In genomic region chr20:57465943-57466342, GRCh38 we compare ENCODE assay signal across 21 cellular contexts. TPM values are rescaled to one million over a fixed set of nuclear protein-coding genes. Genes with fewer than 3 reads are reported as not detected.
A peak's percentile ranks its signal among the peaks of the same experiment; 100 is the strongest.
DNase-seq lines count a peak whose midpoint lies in the region; ATAC-seq, FAIRE-seq and TF ChIP-seq lines count a peak whose summit lies in the region.
"Had no signal": no experiment of that assay in that cellular context is flagged by ENCODE, and none has a peak within 500 bp of the region (broad histone marks: within the 10 kb centered on the region; RNA-seq: fewer than 3 reads in every experiment).

No MANE protein-coding gene starts in this region.

- no peak overlapping the region for H3K27ac ChIP-seq in brain microvascular endothelial cell
- no peak overlapping the region for H3K27ac ChIP-seq in trophoblast cell (ENCODE audit: low read depth, low read length)
- no peak overlapping the region for H3K27ac ChIP-seq in heart left ventricle
- H3K27ac ChIP-seq: adrenal gland, SK-N-MC, testis had no signal

- TF ChIP-seq CTCF in GM10266 (IDR thresholded peaks at IDR 0.05; ENCODE audit: control insufficient read depth, insufficient read depth, low read depth, missing control alignments) (peak; percentile 36), brain microvascular endothelial cell (IDR thresholded peaks at IDR 0.05; ENCODE audit: low read depth, low read length, missing control alignments) (peak; percentile 22), heart left ventricle (IDR thresholded peaks at IDR 0.05) (peak in 2 of 12 donors; percentile 8 to 12)

- no peak for TF ChIP-seq POLR2A in heart left ventricle (IDR thresholded peaks at IDR 0.05)

- H3K23ac ChIP-seq in trophoblast cell (ENCODE audit: low read length): no peak overlapping the region

- peaks cover 4% of the 10 kb centered on the region for H3K79me2 ChIP-seq in trophoblast cell (ENCODE audit: control insufficient read depth, insufficient read depth, low read length, poor library complexity)

- no CpG with 5 or more reads among the region's 4 CpGs for WGBS in trophoblast cell (ENCODE audit: extremely low coverage, insufficient coverage, insufficient read length)
- 76 to 86% (median 80%) methylated on average over 4 of the region's 4 CpGs for WGBS in heart left ventricle, 4 donors

- no peak overlapping the region for H2BK120ac ChIP-seq in trophoblast cell (ENCODE audit: insufficient read depth, low read length, poor library complexity)

- H4K8ac ChIP-seq in trophoblast cell (ENCODE audit: low read depth, low read length): no peak overlapping the region

- FAIRE-seq in HTR-8/SVneo (lab: Jason Lieb, UNC): peak; percentile 36
- FAIRE-seq: endothelial cell of umbilical vein had no signal

- H3K4me1 ChIP-seq in trophoblast cell (ENCODE audit: control insufficient read depth in 1 of 2, insufficient read depth in 2 of 2, low read length in 2 of 2) (peaks cover 17 to 21% of the 10 kb centered on the region in 2 experiments), heart left ventricle (peaks cover 0 to 35% (median 10%) of the 10 kb centered on the region in 12 donors)
- H3K4me1 ChIP-seq: adrenal gland had no signal

- H2BK12ac ChIP-seq in trophoblast cell (ENCODE audit: low read length): no peak overlapping the region

- no peak overlapping the region for H3K4ac ChIP-seq in trophoblast cell (ENCODE audit: low read depth, low read length)

- H3K79me1 ChIP-seq in trophoblast cell (ENCODE audit: low read length): peaks cover 26% of the 10 kb centered on the region

- in situ Hi-C loops in brain microvascular endothelial cell (cut with HindIII; ENCODE audit: low pct_ligation_motif_present, low sequenced_read_pairs): no loop called here

- H4K91ac ChIP-seq in trophoblast cell (ENCODE audit: low read depth, low read length): no peak overlapping the region

- no peak overlapping the region for H2BK5ac ChIP-seq in trophoblast cell (ENCODE audit: low read depth, low read length, poor library complexity)

- intact Hi-C loops in heart left ventricle (cut with DNase I): no loop called here

- ATAC-seq in HG03571 (IDR thresholded peaks at IDR 0.05; ENCODE audit: unreplicated experiment) (no peak), heart left ventricle (no peak)

- H3K4me2 ChIP-seq in trophoblast cell (ENCODE audit: low read length): no peak overlapping the region

- no peak overlapping the region for H4K12ac ChIP-seq in trophoblast cell (ENCODE audit: low read depth, low read length)

- DNase-seq in GM10266 (ENCODE audit: extremely low spot score) (no peak), HTR-8/SVneo (ENCODE audit: insufficient read length, low spot score) (no peak), brain microvascular endothelial cell (no peak), trophoblast cell (peak; percentile 78 to 94), heart left ventricle (no peak)
- DNase-seq in activated effector memory CD4-positive, alpha-beta T cell treated with Interleukin-2 at 50 U/mL for 16 hours: no peak
- DNase-seq in activated CD4-positive, alpha-beta T cell treated with anti-CD3 and anti-CD28 coated beads, Interleukin-2, amount 50 U/mL, for 1 hour: no peak
- DNase-seq: activated CD4-positive, alpha-beta memory T cell treated with anti-CD3 and anti-CD28 coated beads for 36 hours; adrenal gland; C1 segment of cervical spinal cord; NCI-H1930; NCI-H510A treated with DMSO at 0.1 percent for 48 hours; OCI-M1; stimulated activated CD4-positive, alpha-beta T cell treated with anti-CD3 and anti-CD28 coated beads, Interleukin-2, amount 100 ng/mL, for 24 hours; testis had no signal

- H3K9ac ChIP-seq in trophoblast cell (ENCODE audit: low read length): no peak overlapping the region

- no peak overlapping the region for H2AK5ac ChIP-seq in trophoblast cell (ENCODE audit: low read length)

- H3K4me3 ChIP-seq in brain microvascular endothelial cell (ENCODE audit: low read depth, low read length) (no peak overlapping the region), trophoblast cell (ENCODE audit: low read depth, low read length) (no peak overlapping the region), heart left ventricle (no peak overlapping the region)
- H3K4me3 ChIP-seq: adrenal gland, right atrium auricular region, SK-N-MC, testis had no signal

- H3K27me3 ChIP-seq in brain microvascular endothelial cell (replicated peaks): peaks cover 9% of the 10 kb centered on the region
- no peaks in the 10 kb centered on the region for H3K27me3 ChIP-seq in trophoblast cell (ENCODE audit: insufficient read depth, low read length)
- H3K27me3 ChIP-seq in heart left ventricle: peaks cover 0 to 17% (median 0%) of the 10 kb centered on the region in 9 donors
- H3K27me3 ChIP-seq: adrenal gland, right atrium auricular region, testis had no signal

- no peak overlapping the region for H3K14ac ChIP-seq in trophoblast cell (ENCODE audit: low read length)

- no peaks in the 10 kb centered on the region for H3K36me3 ChIP-seq in brain microvascular endothelial cell (replicated peaks)
- no peaks in the 10 kb centered on the region for H3K36me3 ChIP-seq in trophoblast cell (ENCODE audit: control insufficient read depth in 1 of 2, insufficient read depth in 2 of 2, low read length in 2 of 2)
- no peaks in the 10 kb centered on the region for H3K36me3 ChIP-seq in heart left ventricle
- H3K36me3 ChIP-seq: adrenal gland, right atrium auricular region had no signal

- H2AFZ ChIP-seq in trophoblast cell (ENCODE audit: insufficient read depth, low read length, poor library complexity): no peak overlapping the region

- no peak overlapping the region for H3K18ac ChIP-seq in trophoblast cell (ENCODE audit: low read length)

- H3K9me3 ChIP-seq in trophoblast cell (ENCODE audit: insufficient read depth, low read depth, low read length): peaks cover 1% of the 10 kb centered on the region
- no peaks in the 10 kb centered on the region for H3K9me3 ChIP-seq in heart left ventricle
- H3K9me3 ChIP-seq: adrenal gland, right atrium auricular region, testis had no signal

RNA-seq across cellular contexts. Expression of gene CTCFL, which starts 59.0 kb away (rescaled TPM):
- not detected in 2 replicates for polyA plus RNA-seq in trophoblast cell (2013)
- not detected for total RNA-seq in heart left ventricle
- polyA plus RNA-seq in heart left ventricle: not detected
- total RNA-seq: activated CD4-positive, alpha-beta memory T cell treated with anti-CD3 and anti-CD28 coated beads for 36 hours; cerebellum; endothelial cell of umbilical vein; right atrium auricular region had no signal
- polyA plus RNA-seq: endothelial cell of umbilical vein, neural cell had no signal

Comparison
In these comparisons a context has a peak if more than half of its experiments do, and no peak if none do; other contexts are left out.
1. DNase-seq: peak in trophoblast cell (2 of 2); none in GM10266 (single experiment), HTR-8/SVneo (single experiment), brain microvascular endothelial cell (single experiment), activated effector memory CD4-positive, alpha-beta T cell treated with Interleukin-2 at 50 U/mL for 16 hours (single experiment), activated CD4-positive, alpha-beta T cell treated with anti-CD3 and anti-CD28 coated beads, Interleukin-2, amount 50 U/mL, for 1 hour (single experiment) and heart left ventricle (0 of 5).